ENCODE assay signal across 18 cellular contexts in the genomic region with DNA sequence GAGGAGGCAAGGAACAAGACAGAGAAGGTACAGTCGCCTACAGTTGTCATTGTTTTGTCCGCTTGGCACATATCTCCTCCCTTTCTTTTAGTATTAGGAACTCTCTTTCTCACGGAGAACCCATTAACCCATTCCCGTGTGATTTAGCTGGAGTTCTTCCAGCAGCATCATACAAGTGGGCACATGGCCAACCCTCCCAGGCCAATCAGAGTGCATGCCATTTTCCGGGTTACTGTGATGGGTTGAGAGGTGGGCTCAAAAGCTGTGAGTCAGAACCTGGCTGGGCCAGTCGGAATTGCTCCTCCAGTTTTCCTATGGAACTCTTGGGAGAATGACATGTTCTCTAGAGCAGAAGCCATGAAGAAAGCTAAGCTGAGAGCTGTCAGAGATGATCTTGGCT.
DNase-seq lines count a peak whose midpoint lies in the region; ATAC-seq and TF ChIP-seq lines count a peak whose summit lies in the region.
"Had no signal": no experiment of that assay in that cellular context is flagged by ENCODE, and none has a peak within 500 bp of the region (broad histone marks: within the 10 kb centered on the region; RNA-seq: fewer than 3 reads in every experiment).

No MANE protein-coding gene starts in this region.

- H3K9ac ChIP-seq in GM23248 (no peak overlapping the region), trophoblast cell (ENCODE audit: low read length) (no peak overlapping the region)

- 22 to 25% methylated on average over 6 of the region's 6 CpGs for whole genome bisulfite sequencing in GM23248 (ENCODE audit: low coverage in 1 of 2, low lambda C conversion rate in 2 of 2, missing lambda C conversion rate in 2 of 2), 2 experiments
- no CpG with 5 or more reads among the region's 6 CpGs for WGBS in trophoblast cell (ENCODE audit: extremely low coverage, insufficient coverage, insufficient read length)

- H3K27ac ChIP-seq in GM23248 = no peak overlapping the region
- no peak overlapping the region for H3K27ac ChIP-seq in foreskin keratinocyte
- no peak overlapping the region for H3K27ac ChIP-seq in trophoblast cell (ENCODE audit: low read depth, low read length)
- H3K27ac ChIP-seq: left lung, transverse colon had no signal

- H2AK5ac ChIP-seq in trophoblast cell (ENCODE audit: low read length) = no peak overlapping the region

- H4K12ac ChIP-seq in trophoblast cell (ENCODE audit: low read depth, low read length) = no peak overlapping the region

- no peaks in the 10 kb centered on the region for H3K36me3 ChIP-seq in GM23248 (ENCODE audit: low read depth)
- no peaks in the 10 kb centered on the region for H3K36me3 ChIP-seq in trophoblast cell (ENCODE audit: control insufficient read depth in 1 of 2, insufficient read depth in 2 of 2, low read length in 2 of 2)
- H3K36me3 ChIP-seq: left lung, transverse colon had no signal

- H3K23ac ChIP-seq in trophoblast cell (ENCODE audit: low read length) = no peak overlapping the region

- H3K14ac ChIP-seq in trophoblast cell (ENCODE audit: low read length) = no peak overlapping the region

- TF ChIP-seq CTCF in foreskin keratinocyte (conservative IDR thresholded peaks at IDR 0.05) = no peak

- no peak overlapping the region for H2BK12ac ChIP-seq in trophoblast cell (ENCODE audit: low read length)

- H3K4me3 ChIP-seq in GM23248 = no peak overlapping the region
- no peak overlapping the region for H3K4me3 ChIP-seq in trophoblast cell (ENCODE audit: low read depth, low read length)
- H3K4me3 ChIP-seq: left lung, skin epidermis, transverse colon had no signal

- peak; percentile 28 for ATAC-seq in foreskin keratinocyte
- ATAC-seq: activated T-helper 17 cell treated with anti-CD3 and anti-CD28 coated beads, Interleukin-2, amount 50 U/mL, for 72 hours; HCT116; HepG2; left lung; stimulated activated naive CD8-positive, alpha-beta T cell treated with anti-CD3 and anti-CD28 coated beads, Interleukin-15, amount 100 ng/mL, for 72 hours had no signal

- no peak overlapping the region for H4K8ac ChIP-seq in trophoblast cell (ENCODE audit: low read depth, low read length)

- in situ Hi-C loops in GM23248 (cut with MboI) = no loop called here

- intact Hi-C loops in posterior vena cava (cut with DNase I) = loop anchor here (5.0 to 10.0 kb wide), 2 partner anchors 382 to 1829 kb away; no protein-coding TSS in a partner anchor

- DNase-seq in GM23248 (peak; percentile 6), NCI-H1105 (lab: John Stamatoyannopoulos, UW) (peak; percentile 51), T1000 (lab: John Stamatoyannopoulos, UW) (peak; percentile 45), foreskin keratinocyte (peak in 1 of 2 donors; percentile 18), SW480 (ENCODE audit: low spot score) (no peak), trophoblast cell (no peak), posterior vena cava (ENCODE audit: low spot score) (no peak)
- DNase-seq: activated CD4-positive, alpha-beta T cell treated with anti-CD3 and anti-CD28 coated beads for 4 hours; AML-193; left lung; NCI-H1694; stimulated activated CD4-positive, alpha-beta T cell treated with anti-CD3 and anti-CD28 coated beads, Interleukin-4, amount 100 ng/mL, for 1 hour; stimulated activated naive CD8-positive, alpha-beta T cell treated with anti-CD3 and anti-CD28 coated beads, Interleukin-15, amount 100 ng/mL, for 72 hours; transverse colon had no signal

- no peaks in the 10 kb centered on the region for H4K20me1 ChIP-seq in GM23248 (ENCODE audit: insufficient read depth)

- no peak overlapping the region for H2AFZ ChIP-seq in GM23248
- H2AFZ ChIP-seq in trophoblast cell (ENCODE audit: insufficient read depth, low read length, poor library complexity) = no peak overlapping the region

- H3K4ac ChIP-seq in trophoblast cell (ENCODE audit: low read depth, low read length) = no peak overlapping the region

- H3K18ac ChIP-seq in trophoblast cell (ENCODE audit: low read length) = no peak overlapping the region

- H3K9me3 ChIP-seq in GM23248 (ENCODE audit: low read depth) = no peaks in the 10 kb centered on the region
- H3K9me3 ChIP-seq in trophoblast cell (ENCODE audit: insufficient read depth, low read depth, low read length) = no peaks in the 10 kb centered on the region
- H3K9me3 ChIP-seq: transverse colon had no signal

- no peak overlapping the region for H4K91ac ChIP-seq in trophoblast cell (ENCODE audit: low read depth, low read length)

- no peaks in the 10 kb centered on the region for H3K79me2 ChIP-seq in GM23248 (ENCODE audit: insufficient read depth)
- no peaks in the 10 kb centered on the region for H3K79me2 ChIP-seq in trophoblast cell (ENCODE audit: control insufficient read depth, insufficient read depth, low read length, poor library complexity)

- no peaks in the 10 kb centered on the region for H3F3A ChIP-seq in GM23248 (ENCODE audit: insufficient read depth)

- H3K4me1 ChIP-seq in GM23248 (ENCODE audit: insufficient read depth) (no peaks in the 10 kb centered on the region), foreskin keratinocyte (no peaks in the 10 kb centered on the region), trophoblast cell (ENCODE audit: control insufficient read depth in 1 of 2, insufficient read depth in 2 of 2, low read length in 2 of 2) (no peaks in the 10 kb centered on the region)
- H3K4me1 ChIP-seq: left lung, transverse colon had no signal

- no peak overlapping the region for H2BK120ac ChIP-seq in trophoblast cell (ENCODE audit: insufficient read depth, low read length, poor library complexity)

- H3K4me2 ChIP-seq in GM23248 (ENCODE audit: unreplicated experiment) (no peak overlapping the region), trophoblast cell (ENCODE audit: low read length) (no peak overlapping the region)

- H3K9me2 ChIP-seq in GM23248 (ENCODE audit: insufficient read depth) = no peaks in the 10 kb centered on the region

- H3K27me3 ChIP-seq in GM23248 (replicated peaks; ENCODE audit: insufficient read depth) = peaks cover 3% of the 10 kb centered on the region
- peaks cover 5% of the 10 kb centered on the region for H3K27me3 ChIP-seq in foreskin keratinocyte
- no peaks in the 10 kb centered on the region for H3K27me3 ChIP-seq in trophoblast cell (ENCODE audit: insufficient read depth, low read length)
- H3K27me3 ChIP-seq: left lung, transverse colon had no signal

- no peaks in the 10 kb centered on the region for H3K79me1 ChIP-seq in trophoblast cell (ENCODE audit: low read length)

- H2BK5ac ChIP-seq in trophoblast cell (ENCODE audit: low read depth, low read length, poor library complexity) = no peak overlapping the region

Comparison
In these comparisons a context has a peak if more than half of its experiments do, and no peak if none do; other contexts are left out.
1. DNase-seq: peak in GM23248 (single experiment), NCI-H1105 (single experiment) and T1000 (single experiment); none in SW480 (single experiment), trophoblast cell (0 of 2) and posterior vena cava (single experiment).